In the genomic region with DNA sequence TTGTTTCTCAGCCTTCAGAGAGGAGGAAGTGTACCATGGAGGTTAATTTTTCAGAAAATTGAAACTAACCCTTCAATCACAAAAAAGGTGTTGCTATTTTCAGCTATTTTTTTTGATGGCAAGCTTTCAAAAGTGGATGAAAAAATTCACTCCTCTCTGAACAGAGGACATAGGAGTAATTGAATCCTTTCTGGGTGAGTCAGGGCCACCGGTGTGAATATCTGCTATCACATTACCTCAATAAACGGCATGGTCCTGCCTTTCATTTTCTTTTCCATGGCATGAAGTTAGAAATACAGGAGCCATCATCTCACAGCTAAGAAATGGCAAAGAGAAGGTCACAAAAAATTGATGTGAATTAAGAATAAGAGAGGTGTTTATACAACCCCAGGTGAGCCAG, we compare ENCODE assay signal across 15 cellular contexts.
DNase-seq lines count a peak whose midpoint lies in the region; ATAC-seq and TF ChIP-seq lines count a peak whose summit lies in the region.
"Had no signal": no experiment of that assay in that cellular context is flagged by ENCODE, and none has a peak within 500 bp of the region (broad histone marks: within the 10 kb centered on the region; RNA-seq: fewer than 3 reads in every experiment).

No MANE protein-coding gene starts in this region.

- POLR2A ChIA-PET in PC-3 (lab: Charles Lee; ENCODE audit: unreplicated experiment), result interaction anchor here (0.6 kb wide), 1 partner anchor 189 kb away, joined by 3 read pairs; no protein-coding TSS in a partner anchor

- H3K4me2 ChIP-seq in PC-3 (ENCODE audit: low read length), result no peak overlapping the region
- H3K4me2 ChIP-seq: BLaER1 treated with 17β-estradiol and CSF1 and Interleukin-3, amounts not matched to agents 10 nM and 100 nM had no signal

- no peaks in the 10 kb centered on the region for H3K4me1 ChIP-seq in PC-3 (ENCODE audit: insufficient read depth, low read length)
- no peaks in the 10 kb centered on the region for H3K4me1 ChIP-seq in psoas muscle
- H3K4me1 ChIP-seq in esophagus muscularis mucosa, result peaks cover 4 to 19% (median 15%) of the 10 kb centered on the region in 4 donors

- TF ChIP-seq EP300 in esophagus muscularis mucosa (IDR thresholded peaks at IDR 0.05), result no peak

- TF ChIP-seq CTCF in PC-3 (conservative IDR thresholded peaks at IDR 0.05; ENCODE audit: low read depth, low read length) (no peak), psoas muscle (IDR thresholded peaks at IDR 0.05) (no peak), esophagus muscularis mucosa (IDR thresholded peaks at IDR 0.05) (no peak)

- no peaks in the 10 kb centered on the region for H3K36me3 ChIP-seq in PC-3 (ENCODE audit: low read depth, low read length)
- H3K36me3 ChIP-seq in psoas muscle (ENCODE audit: insufficient read depth in 1 of 2, low read depth in 1 of 2), result no peaks in the 10 kb centered on the region
- H3K36me3 ChIP-seq in esophagus muscularis mucosa, result no peaks in the 10 kb centered on the region
- H3K36me3 ChIP-seq: BLaER1 treated with 17β-estradiol and CSF1 and Interleukin-3, amounts not matched to agents 10 nM and 100 nM had no signal

- BruUV-seq in PC-3 (replicated peaks; lab: Mats Ljungman, UMichigan), result no TSS peak

- H3K4me3 ChIP-seq in PC-3 (ENCODE audit: low read length) (no peak overlapping the region), psoas muscle (no peak overlapping the region), esophagus muscularis mucosa (no peak overlapping the region)
- H3K4me3 ChIP-seq: BLaER1 treated with 17β-estradiol and CSF1 and Interleukin-3, amounts not matched to agents 10 nM and 100 nM had no signal

- no peaks in the 10 kb centered on the region for H3F3A ChIP-seq in PC-3 (ENCODE audit: low read length, unreplicated experiment)

- H3K9me3 ChIP-seq in PC-3 (ENCODE audit: low read length) (no peaks in the 10 kb centered on the region), psoas muscle (no peaks in the 10 kb centered on the region), esophagus muscularis mucosa (no peaks in the 10 kb centered on the region)
- H3K9me3 ChIP-seq: BLaER1 treated with 17β-estradiol and CSF1 and Interleukin-3, amounts not matched to agents 10 nM and 100 nM had no signal

- TF ChIP-seq POLR2A in esophagus muscularis mucosa (IDR thresholded peaks at IDR 0.05; ENCODE audit: low read depth), result no peak

- no peaks in the 10 kb centered on the region for H3K9me2 ChIP-seq in PC-3 (replicated peaks; ENCODE audit: low read length)

- no peaks in the 10 kb centered on the region for H3K27me3 ChIP-seq in PC-3 (ENCODE audit: low read length)
- H3K27me3 ChIP-seq in psoas muscle (ENCODE audit: insufficient read depth in 3 of 3, low read length in 2 of 3), result no peaks in the 10 kb centered on the region
- no peaks in the 10 kb centered on the region for H3K27me3 ChIP-seq in esophagus muscularis mucosa
- H3K27me3 ChIP-seq: BLaER1 treated with 17β-estradiol and CSF1 and Interleukin-3, amounts not matched to agents 10 nM and 100 nM had no signal

- H3K27ac ChIP-seq in PC-3 (ENCODE audit: low read length), result no peak overlapping the region
- no peak overlapping the region for H3K27ac ChIP-seq in psoas muscle
- no peak overlapping the region for H3K27ac ChIP-seq in esophagus muscularis mucosa (replicated peaks in 1 of 4)
- H3K27ac ChIP-seq: BLaER1 treated with 17β-estradiol and CSF1 and Interleukin-3, amounts not matched to agents 10 nM and 100 nM had no signal

- CTCF ChIA-PET in PC-3 (lab: Charles Lee), result no interaction called here

- no peak for ATAC-seq in PC-3
- ATAC-seq in psoas muscle, result peak in 3 of 4 donors; percentile 58 to 70 (median 58)
- ATAC-seq in HG03457 (IDR thresholded peaks at IDR 0.05; ENCODE audit: unreplicated experiment), result no peak
- no peak for ATAC-seq in HG03045 (IDR thresholded peaks at IDR 0.05; ENCODE audit: unreplicated experiment)
- ATAC-seq: HepG2 had no signal

- H3K79me2 ChIP-seq in PC-3 (ENCODE audit: low read length), result no peaks in the 10 kb centered on the region

- intact Hi-C loops in PC-3 (cut with micrococcal nuclease), result no loop called here
- intact Hi-C loops in psoas muscle (cut with DNase I), result no loop called here
- intact Hi-C loops in esophagus muscularis mucosa (cut with DNase I), result no loop called here

- no peaks in the 10 kb centered on the region for H4K20me1 ChIP-seq in PC-3 (ENCODE audit: low read length)
- H4K20me1 ChIP-seq: BLaER1 treated with 17β-estradiol and CSF1 and Interleukin-3, amounts not matched to agents 10 nM and 100 nM had no signal

- H2AFZ ChIP-seq in PC-3 (ENCODE audit: low read length), result no peak overlapping the region

- peak; percentile 46 for DNase-seq in Daoy (ENCODE audit: low read depth)
- peak; percentile 61 for DNase-seq in HT1080 (ENCODE audit: low read depth)
- DNase-seq in PC-3, result peak; percentile 18
- DNase-seq in psoas muscle, result no peak
- DNase-seq in esophagus muscularis mucosa (ENCODE audit: extremely low spot score), result no peak
- DNase-seq: 8988T; Calu3; CD4-positive, CD25-positive, alpha-beta regulatory T cell; DMS 273 treated with DMSO at 0.1 percent for 48 hours; DMS79 treated with DMSO at 0.1 percent for 48 hours; GDM1 had no signal

- H3K9ac ChIP-seq in PC-3 (ENCODE audit: low read length), result no peak overlapping the region
- H3K9ac ChIP-seq: BLaER1 treated with 17β-estradiol and CSF1 and Interleukin-3, amounts not matched to agents 10 nM and 100 nM had no signal

- 23 to 41% (median 34%) methylated on average over 2 of the region's 2 CpGs for WGBS in psoas muscle, 3 donors
- 94% methylated on average over 2 of the region's 2 CpGs for WGBS in esophagus muscularis mucosa

Comparison
In these comparisons a context has a peak if more than half of its experiments do, and no peak if none do; other contexts are left out.
1. DNase-seq: peak in Daoy (single experiment), HT1080 (single experiment) and PC-3 (single experiment); none in psoas muscle (0 of 2) and esophagus muscularis mucosa (single experiment).
2. ATAC-seq: peak in psoas muscle (3 of 4); none in PC-3 (single experiment), HG03457 (single experiment) and HG03045 (single experiment).